25 cellular contexts compared by ENCODE assay signal in the genomic region with DNA sequence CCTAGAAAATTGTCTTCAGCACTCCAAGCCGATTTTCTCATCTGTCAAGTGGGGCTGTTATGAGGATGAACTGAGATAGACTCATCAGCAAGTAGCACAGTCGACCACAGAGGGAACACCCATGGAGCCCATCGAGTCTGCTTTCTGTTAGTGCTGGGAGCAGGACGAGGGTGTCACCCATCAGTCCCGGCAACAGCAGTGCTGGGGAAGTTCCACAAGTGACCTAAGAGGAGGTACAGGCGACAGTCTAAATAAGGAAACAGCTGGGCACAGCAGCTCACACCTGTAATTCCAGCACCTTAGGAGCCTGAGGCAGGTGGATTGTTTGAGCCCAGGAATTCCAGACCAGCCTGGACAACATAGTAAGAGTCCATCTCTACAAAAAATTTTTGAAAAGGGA. TPM values are rescaled to one million over a fixed set of nuclear protein-coding genes. Genes with fewer than 3 reads are reported as not detected.
DNase-seq lines count a peak whose midpoint lies in the region; ATAC-seq and TF ChIP-seq lines count a peak whose summit lies in the region.
"Had no signal": no experiment of that assay in that cellular context is flagged by ENCODE, and none has a peak within 500 bp of the region (broad histone marks: within the 10 kb centered on the region; RNA-seq: fewer than 3 reads in every experiment).

No MANE protein-coding gene starts in this region.

- no peak overlapping the region for H3K4me3 Mint-ChIP-seq in activated T-helper 17 cell treated with anti-CD3 and anti-CD28 coated beads, Interleukin-2, amount 50 U/mL, for 72 hours
- H3K4me3 Mint-ChIP-seq in natural killer cell treated with Interleukin-12 subunit alpha and Interleukin-12 subunit beta and Interleukin-15 and Interleukin-18, amount 100 ng/mL, for 72 hours, result no peak overlapping the region
- no peak overlapping the region for H3K4me3 Mint-ChIP-seq in nephron progenitor cell

- H3K27ac Mint-ChIP-seq in activated T-helper 17 cell treated with anti-CD3 and anti-CD28 coated beads, Interleukin-2, amount 50 U/mL, for 72 hours, result peak overlapping the region; percentile 5
- peak overlapping the region; percentile 42 to 60 for H3K27ac Mint-ChIP-seq in natural killer cell treated with Interleukin-12 subunit alpha and Interleukin-12 subunit beta and Interleukin-15 and Interleukin-18, amount 100 ng/mL, for 72 hours
- H3K27ac Mint-ChIP-seq in nephron progenitor cell, result no peak overlapping the region

- H3K27me3 ChIP-seq in right atrium auricular region, result no peaks in the 10 kb centered on the region
- no peaks in the 10 kb centered on the region for H3K27me3 ChIP-seq in heart left ventricle
- H3K27me3 ChIP-seq in gastroesophageal sphincter, result no peaks in the 10 kb centered on the region

- H3K36me3 ChIP-seq in right atrium auricular region, result no peaks in the 10 kb centered on the region
- H3K36me3 ChIP-seq in heart left ventricle, result peaks cover 0 to 9% (median 0%) of the 10 kb centered on the region in 9 donors
- peaks cover 0 to 20% of the 10 kb centered on the region in 2 donors for H3K36me3 ChIP-seq in gastroesophageal sphincter

- TF ChIP-seq CTCF in right atrium auricular region (IDR thresholded peaks at IDR 0.05) (no peak), heart left ventricle (IDR thresholded peaks at IDR 0.05) (no peak), nephron progenitor cell (IDR thresholded peaks at IDR 0.05) (no peak), gastroesophageal sphincter (IDR thresholded peaks at IDR 0.05) (no peak)

- TF ChIP-seq POLR2A in heart left ventricle (IDR thresholded peaks at IDR 0.05) (no peak), gastroesophageal sphincter (IDR thresholded peaks at IDR 0.05) (no peak)

- no peak overlapping the region for H3K4me3 ChIP-seq in right atrium auricular region
- H3K4me3 ChIP-seq in heart left ventricle, result no peak overlapping the region
- no peak overlapping the region for H3K4me3 ChIP-seq in gastroesophageal sphincter
- H3K4me3 ChIP-seq: SK-N-MC had no signal

- no peak for ATAC-seq in heart left ventricle
- no peak for ATAC-seq in activated T-helper 17 cell treated with anti-CD3 and anti-CD28 coated beads, Interleukin-2, amount 50 U/mL, for 72 hours (replicated peaks)
- ATAC-seq in natural killer cell treated with Interleukin-12 subunit alpha and Interleukin-12 subunit beta and Interleukin-15 and Interleukin-18, amount 100 ng/mL, for 72 hours, result no peak
- ATAC-seq in GM19467 (IDR thresholded peaks at IDR 0.05; ENCODE audit: unreplicated experiment), result no peak
- no peak for ATAC-seq in gastroesophageal sphincter
- ATAC-seq: Panc1 had no signal

- DNase-seq in right atrium auricular region (ENCODE audit: low spot score) (peak; percentile 13), heart left ventricle (no peak), nephron progenitor cell (no peak), activated gamma-delta T cell treated with Interleukin-2 at 50 U/mL for 16 hours (no peak)
- DNase-seq in natural killer cell treated with Interleukin-12 subunit alpha and Interleukin-12 subunit beta and Interleukin-15 and Interleukin-18, amount 100 ng/mL, for 72 hours (ENCODE audit: low spot score), result no peak
- DNase-seq: COR-L47, EL, GDM1, HCEC 1CT, Karpas-422, NCI-H1092 treated with DMSO at 0.1 percent for 48 hours, NCI-H1436, NCI-H187, NCI-H2081 treated with DMSO at 0.1 percent for 48 hours, NCI-H2171, NCI-H226, NCI-H510A, NCI-H69, SIG-M5 had no signal

- intact Hi-C loops in heart left ventricle (cut with DNase I), result no loop called here

- TF ChIP-seq EP300 in gastroesophageal sphincter (IDR thresholded peaks at IDR 0.05), result no peak

- H3K9me3 Mint-ChIP-seq in activated T-helper 17 cell treated with anti-CD3 and anti-CD28 coated beads, Interleukin-2, amount 50 U/mL, for 72 hours, result no peaks in the 10 kb centered on the region
- H3K9me3 Mint-ChIP-seq in natural killer cell treated with Interleukin-12 subunit alpha and Interleukin-12 subunit beta and Interleukin-15 and Interleukin-18, amount 100 ng/mL, for 72 hours, result no peaks in the 10 kb centered on the region
- H3K9me3 Mint-ChIP-seq in nephron progenitor cell, result peaks cover 4% of the 10 kb centered on the region

- H3K27me3 Mint-ChIP-seq in activated T-helper 17 cell treated with anti-CD3 and anti-CD28 coated beads, Interleukin-2, amount 50 U/mL, for 72 hours, result no peaks in the 10 kb centered on the region
- no peaks in the 10 kb centered on the region for H3K27me3 Mint-ChIP-seq in natural killer cell treated with Interleukin-12 subunit alpha and Interleukin-12 subunit beta and Interleukin-15 and Interleukin-18, amount 100 ng/mL, for 72 hours
- peaks cover 42% of the 10 kb centered on the region for H3K27me3 Mint-ChIP-seq in nephron progenitor cell (ENCODE audit: low read depth, poor library complexity)

- 72 to 84% (median 79%) methylated on average over 5 to 6 of the region's 6 CpGs for WGBS in heart left ventricle, 4 donors
- WGBS in gastroesophageal sphincter (ENCODE audit: low coverage in 1 of 2), 2 donors, result 80 to 89% methylated on average over 3 to 4 of the region's 6 CpGs

- H3K36me3 Mint-ChIP-seq in activated T-helper 17 cell treated with anti-CD3 and anti-CD28 coated beads, Interleukin-2, amount 50 U/mL, for 72 hours (ENCODE audit: low read depth), result no peaks in the 10 kb centered on the region
- H3K36me3 Mint-ChIP-seq in natural killer cell treated with Interleukin-12 subunit alpha and Interleukin-12 subunit beta and Interleukin-15 and Interleukin-18, amount 100 ng/mL, for 72 hours, result no peaks in the 10 kb centered on the region
- peaks cover 16% of the 10 kb centered on the region for H3K36me3 Mint-ChIP-seq in nephron progenitor cell (ENCODE audit: low read depth)

- H3K4me1 ChIP-seq in right atrium auricular region (peaks cover 0 to 9% of the 10 kb centered on the region in 2 donors), heart left ventricle (peaks cover 0 to 9% (median 1%) of the 10 kb centered on the region in 12 donors), gastroesophageal sphincter (peaks cover 0 to 7% (median 0%) of the 10 kb centered on the region in 3 donors)

- H3K27ac ChIP-seq in right atrium auricular region (no peak overlapping the region), heart left ventricle (no peak overlapping the region), gastroesophageal sphincter (no peak overlapping the region)
- H3K27ac ChIP-seq: HL-60, SK-N-MC had no signal

- H3K4me1 Mint-ChIP-seq in activated T-helper 17 cell treated with anti-CD3 and anti-CD28 coated beads, Interleukin-2, amount 50 U/mL, for 72 hours, result peaks cover 3% of the 10 kb centered on the region
- peaks cover 23 to 31% of the 10 kb centered on the region in 2 donors for H3K4me1 Mint-ChIP-seq in natural killer cell treated with Interleukin-12 subunit alpha and Interleukin-12 subunit beta and Interleukin-15 and Interleukin-18, amount 100 ng/mL, for 72 hours (ENCODE audit: low read depth in 2 of 2)
- H3K4me1 Mint-ChIP-seq in nephron progenitor cell, result peaks cover 6% of the 10 kb centered on the region

- H3K9me3 ChIP-seq in right atrium auricular region (no peaks in the 10 kb centered on the region), heart left ventricle (peaks cover 0 to 9% (median 0%) of the 10 kb centered on the region in 12 donors), gastroesophageal sphincter (no peaks in the 10 kb centered on the region)

RNA-seq across cellular contexts. Expression of a gene that starts 9.7 kb away (rescaled TPM):
- 10 to 100 TPM; 22.1 to 30.0 TPM for total RNA-seq in right atrium auricular region
- 10 to 100 TPM; 23.2 to 34.8 (median 27.0) TPM for total RNA-seq in heart left ventricle
- 10 to 100 TPM in 1 of 2 donors, 1 to 10 TPM in 1; 4.2 to 44.0 TPM for polyA plus RNA-seq in heart left ventricle
- 1 to 10 TPM; 5.8 to 6.3 TPM for total RNA-seq in activated T-helper 17 cell treated with anti-CD3 and anti-CD28 coated beads, Interleukin-2, amount 50 U/mL, for 72 hours
- 1 to 10 TPM; 7.9 to 9.9 TPM for total RNA-seq in natural killer cell treated with Interleukin-12 subunit alpha and Interleukin-12 subunit beta and Interleukin-15 and Interleukin-18, amount 100 ng/mL, for 72 hours
- total RNA-seq in gastroesophageal sphincter, result 10 to 100 TPM; 28.0 to 44.3 (median 32.1) TPM
